8 cellular contexts compared by ENCODE assay signal in genomic region chr11:124724854-124725718, GRCh38. TPM values are rescaled to one million over a fixed set of nuclear protein-coding genes. Genes with fewer than 3 reads are reported as not detected.
DNase-seq lines count a peak whose midpoint lies in the region; ATAC-seq and TF ChIP-seq lines count a peak whose summit lies in the region.

No MANE protein-coding gene starts in this region.

- peak overlapping the region; percentile 15 for H3K4me3 Mint-ChIP-seq in Calu3 (ENCODE audit: low read depth, unreplicated experiment)

- peak overlapping the region; percentile 49 for H3K27ac ChIP-seq in left ventricle myocardium inferior (replicated peaks)

- H3K36me3 Mint-ChIP-seq in Calu3 (ENCODE audit: insufficient read depth, unreplicated experiment): no peaks in the 10 kb centered on the region

- intact Hi-C loops in Calu3 (cut with micrococcal nuclease; ENCODE audit: unreplicated experiment) (no loop called here), left ventricle myocardium inferior (cut with micrococcal nuclease) (no loop called here)

- H3K4me1 Mint-ChIP-seq in Calu3 (ENCODE audit: low read depth, unreplicated experiment): peaks cover 19% of the 10 kb centered on the region

- no peak overlapping the region for H3K4me3 ChIP-seq in left ventricle myocardium inferior

- H3K4me1 ChIP-seq in left ventricle myocardium inferior: peaks cover 18% of the 10 kb centered on the region

- CTCF ChIA-PET in Calu3 (lab: Charles Lee): interaction anchor here (1.2 kb wide), 1 partner anchor 22 kb away, joined by 3 read pairs; no protein-coding TSS in a partner anchor

- peaks cover 69% of the 10 kb centered on the region for H3K27me3 ChIP-seq in left ventricle myocardium inferior (ENCODE audit: low read depth)

- H3K27ac Mint-ChIP-seq in Calu3 (ENCODE audit: unreplicated experiment): peak overlapping the region; percentile 43

- H3K9me3 Mint-ChIP-seq in Calu3 (ENCODE audit: low read depth, unreplicated experiment): no peaks in the 10 kb centered on the region

- H3K27me3 Mint-ChIP-seq in Calu3 (ENCODE audit: unreplicated experiment): peaks cover 54% of the 10 kb centered on the region

- peak; percentile 16 for DNase-seq in Calu3
- no peak for DNase-seq in left ventricle myocardium inferior
- no peak for DNase-seq in A172 (ENCODE audit: low spot score)
- DNase-seq in NK-92 treated with Interleukin-12 subunit alpha and Interleukin-12 subunit beta, amount 100 ng/mL, for 24 hours (lab: John Stamatoyannopoulos, UW): no peak
- DNase-seq in midbrain (lab: John Stamatoyannopoulos, UW): no peak

- BruUV-seq in Calu3 (replicated peaks; lab: Mats Ljungman, UMichigan): no TSS peak

- TF ChIP-seq CTCF in Calu3 (IDR thresholded peaks at IDR 0.05; ENCODE audit: unreplicated experiment) (no peak), left ventricle myocardium inferior (IDR thresholded peaks at IDR 0.05; ENCODE audit: borderline replicate concordance) (no peak)

- H3K9me3 ChIP-seq in left ventricle myocardium inferior (replicated peaks): no peaks in the 10 kb centered on the region

- ATAC-seq in GM21390 (IDR thresholded peaks at IDR 0.05; ENCODE audit: unreplicated experiment): peak; percentile 96
- peak; percentile 97 for ATAC-seq in HG03571 (IDR thresholded peaks at IDR 0.05; ENCODE audit: unreplicated experiment)
- ATAC-seq in activated CD4-positive, CD25-positive, alpha-beta regulatory T cell treated with anti-CD3 and anti-CD28 coated beads, Interleukin-2, amount 50 U/mL, for 24 hours: no peak

- no peaks in the 10 kb centered on the region for H3K36me3 ChIP-seq in left ventricle myocardium inferior

RNA-seq across cellular contexts. Expression of gene NRGN, which starts 14.7 kb away (rescaled TPM):
- 5.8 and 6.0 TPM in 2 replicates for total RNA-seq in Calu3 (2022)
- total RNA-seq in left ventricle myocardium inferior: 5.0 TPM
- total RNA-seq in A172 (2014; rRNA removed; shearing (Covaris generic)): 0.45 and 0.46 TPM in 2 replicates

RNA-seq across cellular contexts. Expression of gene VSIG2, which starts 27.0 kb away (rescaled TPM):
- total RNA-seq in Calu3 (2022) (not detected in 2 replicates), left ventricle myocardium inferior (1.2 TPM)
- total RNA-seq in A172 (2014; rRNA removed; shearing (Covaris generic)): not detected in 2 replicates

RNA-seq across cellular contexts. Expression of gene ESAM, which starts 37.0 kb away (rescaled TPM):
- total RNA-seq in Calu3 (2022) (1.0 and 1.1 TPM in 2 replicates), left ventricle myocardium inferior (40.0 TPM)
- 0.10 TPM in 2 replicates for total RNA-seq in A172 (2014; rRNA removed; shearing (Covaris generic))

RNA-seq across cellular contexts. Expression of gene SPA17, which starts 51.4 kb away (rescaled TPM):
- 5.4 and 5.6 TPM in 2 replicates for total RNA-seq in Calu3 (2022)
- total RNA-seq in left ventricle myocardium inferior: 3.0 TPM
- 30.9 and 37.5 TPM in 2 replicates for total RNA-seq in A172 (2014; rRNA removed; shearing (Covaris generic))

RNA-seq across cellular contexts. Expression of gene SIAE, which starts 51.5 kb away (rescaled TPM):
- total RNA-seq in Calu3 (2022): 8.4 and 10.0 TPM in 2 replicates
- total RNA-seq in left ventricle myocardium inferior: 68.8 TPM
- 8.6 and 12.3 TPM in 2 replicates for total RNA-seq in A172 (2014; rRNA removed; shearing (Covaris generic))

Comparison
In these comparisons a context has a peak if more than half of its experiments do, and no peak if none do; other contexts are left out.
1. ATAC-seq: peak in GM21390 (single experiment) and HG03571 (single experiment); none in activated CD4-positive, CD25-positive, alpha-beta regulatory T cell treated with anti-CD3 and anti-CD28 coated beads, Interleukin-2, amount 50 U/mL, for 24 hours (0 of 2).
2. RNA of gene ESAM, which starts 37.0 kb away (total RNA-seq): 40.0 TPM in left ventricle myocardium inferior (single experiment); 1.0 to 1.1 TPM in Calu3 and 0.10 TPM in A172; every median in the first group is over 10 times any median in the second.